In the genomic region with DNA sequence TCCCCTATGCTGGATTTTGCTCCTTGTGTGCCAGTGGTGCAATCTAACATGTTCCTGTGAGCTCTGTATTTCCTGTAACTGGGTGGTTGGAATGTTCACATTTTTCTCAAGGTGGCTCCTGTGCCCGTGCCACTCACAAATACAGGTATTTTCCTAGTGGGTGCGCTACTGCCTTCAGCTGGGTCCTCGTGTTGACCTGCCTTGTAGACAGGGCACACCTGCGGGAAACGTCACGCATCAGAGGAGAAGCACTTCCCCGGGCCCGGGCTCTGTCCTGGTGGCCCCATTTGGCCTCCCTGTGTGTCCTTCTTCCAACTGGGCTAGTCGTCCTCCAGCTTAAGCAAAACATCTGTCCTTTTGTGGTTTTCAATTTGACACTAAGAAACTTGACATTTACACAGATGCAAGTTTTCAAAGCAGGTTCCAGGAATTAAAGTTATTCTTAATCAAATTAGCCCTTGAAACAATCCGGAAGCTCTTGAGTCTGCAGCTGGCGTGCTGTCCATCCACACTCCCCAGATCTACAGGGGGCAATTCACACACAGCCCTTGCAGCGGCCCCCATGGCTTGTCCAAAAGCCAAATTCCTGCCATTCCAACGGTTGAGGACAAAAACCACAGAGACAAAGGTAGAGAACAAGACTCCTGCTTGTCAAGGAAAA, we compare ENCODE assay signal across 12 cellular contexts.
A peak's percentile ranks its signal among the peaks of the same experiment; 100 is the strongest.
DNase-seq lines count a peak whose midpoint lies in the region; ATAC-seq and TF ChIP-seq lines count a peak whose summit lies in the region.
"Had no signal": no experiment of that assay in that cellular context is flagged by ENCODE, and none has a peak within 500 bp of the region (broad histone marks: within the 10 kb centered on the region; RNA-seq: fewer than 3 reads in every experiment).

No MANE protein-coding gene starts in this region.

- H2AFZ ChIP-seq in Karpas-422 (ENCODE audit: low read length), result no peak overlapping the region

- H3K9me3 ChIP-seq in right atrium auricular region, result no peaks in the 10 kb centered on the region
- no peaks in the 10 kb centered on the region for H3K9me3 ChIP-seq in Karpas-422 (ENCODE audit: low read length)

- H3K79me2 ChIP-seq in Karpas-422 (ENCODE audit: low read length), result no peaks in the 10 kb centered on the region

- H3K9me3 Mint-ChIP-seq in WTC11, result peaks cover 7% of the 10 kb centered on the region

- no peak overlapping the region for H3K4me2 ChIP-seq in Karpas-422 (ENCODE audit: low read depth, low read length, poor library complexity, severe bottlenecking)

- H3K4me1 ChIP-seq in right atrium auricular region (no peaks in the 10 kb centered on the region), Karpas-422 (ENCODE audit: low read length) (no peaks in the 10 kb centered on the region)

- no peak overlapping the region for H3K4me3 Mint-ChIP-seq in WTC11
- H3K4me3 Mint-ChIP-seq: dendritic cell treated with granulocyte-macrophage colony-stimulating factor and Interleukin-4, amounts not matched to agents 40 ng/mL and 50 ng/mL, for 4 days had no signal

- no peak for TF ChIP-seq CTCF in right atrium auricular region (IDR thresholded peaks at IDR 0.05)
- no peak for TF ChIP-seq CTCF in WTC11 (IDR thresholded peaks at IDR 0.05)
- TF ChIP-seq CTCF in GM10248 (IDR thresholded peaks at IDR 0.05; ENCODE audit: control extremely low read depth, extremely low read depth, low read depth, missing control alignments), result no peak

- H3K9me2 ChIP-seq in Karpas-422 (replicated peaks; ENCODE audit: insufficient read depth, low read length), result no peaks in the 10 kb centered on the region

- POLR2A ChIA-PET in WTC11 (lab: Charles Lee), result no interaction called here
- POLR2A ChIA-PET in GM10248 (lab: Yijun Ruan, JAX), result no interaction called here

- peaks cover 3% of the 10 kb centered on the region for H3K36me3 Mint-ChIP-seq in WTC11

- no peak overlapping the region for H3K9ac ChIP-seq in Karpas-422 (ENCODE audit: low read length)

- ATAC-seq in left ventricle myocardium superior (peak; percentile 46), WTC11 (peak; percentile 79)
- ATAC-seq: PC-3 had no signal

- intact Hi-C loops in left ventricle myocardium superior (cut with micrococcal nuclease), result no loop called here

- H3K27ac ChIP-seq in right atrium auricular region (no peak overlapping the region), Karpas-422 (ENCODE audit: low read length) (no peak overlapping the region)

- CTCF ChIA-PET in WTC11 (lab: Charles Lee), result interaction anchor here (0.8 to 6.0 kb wide), 9 partner anchors 9 to 1052 kb away, joined by 3 to 38 read pairs (median 4); no protein-coding TSS in a partner anchor
- CTCF ChIA-PET in GM10248 (lab: Yijun Ruan, JAX), result interaction anchor here (1.2 to 2.0 kb wide), 3 partner anchors 10 to 1052 kb away, joined by 3 to 5 read pairs (median 5); no protein-coding TSS in a partner anchor

- H4K20me1 ChIP-seq in Karpas-422 (ENCODE audit: insufficient read depth, low read depth, low read length), result no peaks in the 10 kb centered on the region; the same call in 1 of the 2 replicates

- H3K27ac Mint-ChIP-seq in WTC11, result peak overlapping the region; percentile 97
- H3K27ac Mint-ChIP-seq: dendritic cell treated with granulocyte-macrophage colony-stimulating factor and Interleukin-4, amounts not matched to agents 40 ng/mL and 50 ng/mL, for 4 days had no signal

- H3K4me3 ChIP-seq in right atrium auricular region, result no peak overlapping the region
- no peak overlapping the region for H3K4me3 ChIP-seq in Karpas-422 (ENCODE audit: low read length)

- no peak for DNase-seq in left ventricle myocardium superior
- DNase-seq in right atrium auricular region (ENCODE audit: low spot score), result no peak
- DNase-seq in WTC11 (ENCODE audit: low spot score), result peak; percentile 76
- peak; percentile 88 for DNase-seq in kidney glomerular epithelial cell (lab: John Stamatoyannopoulos, UW)
- DNase-seq in GM10248 (ENCODE audit: extremely low spot score), result no peak
- no peak for DNase-seq in NCI-H2227 treated with DMSO at 0.1 percent for 48 hours (lab: John Stamatoyannopoulos, UW)
- DNase-seq in activated CD8-positive, alpha-beta memory T cell treated with anti-CD3 and anti-CD28 coated beads, Interleukin-2, amount 50 U/mL, for 48 hours, result no peak
- no peak for DNase-seq in Karpas-422
- DNase-seq: AML-193, Kasumi-1, PC-3 had no signal

- no peaks in the 10 kb centered on the region for H3K36me3 ChIP-seq in right atrium auricular region
- no peaks in the 10 kb centered on the region for H3K36me3 ChIP-seq in Karpas-422 (ENCODE audit: insufficient read depth, low read length)

- H3K27me3 ChIP-seq in right atrium auricular region (no peaks in the 10 kb centered on the region), Karpas-422 (ENCODE audit: low read length) (no peaks in the 10 kb centered on the region)

- H3K27me3 Mint-ChIP-seq in WTC11 (ENCODE audit: low read depth), result no peaks in the 10 kb centered on the region; the same call in 1 of the 2 replicates
- H3K27me3 Mint-ChIP-seq: dendritic cell treated with granulocyte-macrophage colony-stimulating factor and Interleukin-4, amounts not matched to agents 40 ng/mL and 50 ng/mL, for 4 days had no signal

- peaks cover 75% of the 10 kb centered on the region for H3K4me1 Mint-ChIP-seq in WTC11

TF ChIP-seq in WTC11, 78 proteins besides CTCF, POLR2A, EP300 and RAD21 (continues in another document):
- TF ChIP-seq ERG (CRISPR knock-in tag; IDR thresholded peaks at IDR 0.05) (0 out of 2 replicates have a peak, but pooled peaks have one; percentile 69), FOXK1 (CRISPR knock-in tag; IDR thresholded peaks at IDR 0.05) (0 out of 2 replicates have a peak, but pooled peaks have one; percentile 39), SP1 (CRISPR knock-in tag; conservative IDR thresholded peaks at IDR 0.05) (peak; percentile 19; the same call in 1 of the 2 replicates), PRRX2 (CRISPR knock-in tag; IDR thresholded peaks at IDR 0.05) (0 out of 2 replicates have a peak, but pooled peaks have one; percentile 70), SOX15 (CRISPR knock-in tag; IDR thresholded peaks at IDR 0.05) (no peak), MYBL2 (CRISPR knock-in tag; IDR thresholded peaks at IDR 0.05) (no peak), ZNF423 (CRISPR knock-in tag; IDR thresholded peaks at IDR 0.05) (peak; percentile 60; the same call in 1 of the 2 replicates), ZNF281 (CRISPR knock-in tag; IDR thresholded peaks at IDR 0.05) (peak; percentile 33; the same call in 1 of the 2 replicates)
- TF ChIP-seq, protein P1, sequence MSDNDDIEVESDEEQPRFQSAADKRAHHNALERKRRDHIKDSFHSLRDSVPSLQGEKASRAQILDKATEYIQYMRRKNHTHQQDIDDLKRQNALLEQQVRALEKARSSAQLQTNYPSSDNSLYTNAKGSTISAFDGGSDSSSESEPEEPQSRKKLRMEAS (CRISPR knock-in tag; IDR thresholded peaks at IDR 0.05), result peak; percentile 15; the same call in 1 of the 2 replicates
- TF ChIP-seq, protein P2, sequence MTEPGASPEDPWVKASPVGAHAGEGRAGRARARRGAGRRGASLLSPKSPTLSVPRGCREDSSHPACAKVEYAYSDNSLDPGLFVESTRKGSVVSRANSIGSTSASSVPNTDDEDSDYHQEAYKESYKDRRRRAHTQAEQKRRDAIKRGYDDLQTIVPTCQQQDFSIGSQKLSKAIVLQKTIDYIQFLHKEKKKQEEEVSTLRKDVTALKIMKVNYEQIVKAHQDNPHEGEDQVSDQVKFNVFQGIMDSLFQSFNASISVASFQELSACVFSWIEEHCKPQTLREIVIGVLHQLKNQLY (CRISPR knock-in tag; IDR thresholded peaks at IDR 0.05), result no peak

Comparison
In these comparisons a context has a peak if more than half of its experiments do, and no peak if none do; other contexts are left out.
1. DNase-seq: peak in WTC11 (single experiment) and kidney glomerular epithelial cell (single experiment); none in left ventricle myocardium superior (single experiment), right atrium auricular region (single experiment), GM10248 (single experiment), NCI-H2227 treated with DMSO at 0.1 percent for 48 hours (single experiment), activated CD8-positive, alpha-beta memory T cell treated with anti-CD3 and anti-CD28 coated beads, Interleukin-2, amount 50 U/mL, for 48 hours (single experiment) and Karpas-422 (single experiment).